In genomic region chr14:20630340-20631022, GRCh38 we compare ENCODE assay signal across 8 cellular contexts. TPM values are rescaled to one million over a fixed set of nuclear protein-coding genes. Genes with fewer than 3 reads are reported as not detected.
DNase-seq lines count a peak whose midpoint lies in the region; ATAC-seq, FAIRE-seq and TF ChIP-seq lines count a peak whose summit lies in the region.

No MANE protein-coding gene starts in this region.

- no peaks in the 10 kb centered on the region for H3K79me2 ChIP-seq in DOHH2 (ENCODE audit: control insufficient read depth, low read length)
- no peaks in the 10 kb centered on the region for H3K79me2 ChIP-seq in H1 (ENCODE audit: control insufficient read depth in 1 of 2, insufficient read depth in 2 of 2, low read length in 2 of 2)

- H3K27me3 ChIP-seq in DOHH2 (ENCODE audit: control insufficient read depth, low read length): peaks cover 75% of the 10 kb centered on the region
- H3K27me3 ChIP-seq in HL-60 (ENCODE audit: insufficient read depth, poor library complexity, severe bottlenecking): no peaks in the 10 kb centered on the region
- peaks cover 0 to 23% (median 15%) of the 10 kb centered on the region in 4 experiments; a peak in 5 of 7 replicates for H3K27me3 ChIP-seq in H1 (replicated peaks in 1 of 4; ENCODE audit: control insufficient read depth in 3 of 4, extremely low read depth in 1 of 4, insufficient read depth in 3 of 4, low read length in 3 of 4)

- peak overlapping the region; percentile 47; the same call in 1 of the 2 replicates for H2AFZ ChIP-seq in H1 (ENCODE audit: low read length)

- H4K91ac ChIP-seq in H1 (replicated peaks; ENCODE audit: insufficient read length, low read length): no peak overlapping the region

- DNase-seq in HL-60 (ENCODE audit: low read depth in 1 of 2, low spot score in 1 of 2): peak in 1 of 2 experiments; percentile 45
- DNase-seq in H1 (ENCODE audit: low read depth in 1 of 2, low spot score in 2 of 2): peak in 1 of 2 experiments; percentile 89
- peak in 5 of 10 donors; percentile 39 to 60 (median 53) for DNase-seq in naive thymus-derived CD8-positive, alpha-beta T cell
- no peak for DNase-seq in NCI-H2171 treated with DMSO at 0.1 percent for 48 hours (lab: John Stamatoyannopoulos, UW)

- FAIRE-seq in H1 (lab: Jason Lieb, UNC): peak; percentile 80

- no peak overlapping the region for H3K14ac ChIP-seq in H1 (ENCODE audit: insufficient read length)

- H2BK20ac ChIP-seq in H1 (ENCODE audit: low read length): no peak overlapping the region

- H3K27ac Mint-ChIP-seq in T-helper 1 cell treated with Interleukin-12 subunit alpha and Interleukin-12 subunit beta and Interleukin-4 antibody, amounts not matched to agents 30 μg/mL and 1 μg/mL, for 36 hours: peak overlapping the region; percentile 51
- H3K27ac Mint-ChIP-seq in naive thymus-derived CD8-positive, alpha-beta T cell: peak overlapping the region; percentile 33 to 98 (median 77)

- no peak overlapping the region for H2BK120ac ChIP-seq in H1 (replicated peaks; ENCODE audit: low read depth, low read length)

- H3K4me1 ChIP-seq in DOHH2 (ENCODE audit: control insufficient read depth, low read length) (peaks cover 49% of the 10 kb centered on the region), H1 (replicated peaks in 1 of 4; ENCODE audit: control insufficient read depth in 3 of 4, insufficient read depth in 4 of 4, low read length in 3 of 4) (peaks cover 0 to 6% (median 1%) of the 10 kb centered on the region in 4 experiments; a peak in 2 of 7 replicates)

- peaks cover 43% of the 10 kb centered on the region for H3K4me1 Mint-ChIP-seq in T-helper 1 cell treated with Interleukin-12 subunit alpha and Interleukin-12 subunit beta and Interleukin-4 antibody, amounts not matched to agents 30 μg/mL and 1 μg/mL, for 36 hours (ENCODE audit: low read depth)
- peaks cover 35 to 78% (median 72%) of the 10 kb centered on the region in 4 donors for H3K4me1 Mint-ChIP-seq in naive thymus-derived CD8-positive, alpha-beta T cell

- peaks cover 2% of the 10 kb centered on the region for H3K36me3 Mint-ChIP-seq in T-helper 1 cell treated with Interleukin-12 subunit alpha and Interleukin-12 subunit beta and Interleukin-4 antibody, amounts not matched to agents 30 μg/mL and 1 μg/mL, for 36 hours (ENCODE audit: low read depth)
- no peaks in the 10 kb centered on the region for H3K36me3 Mint-ChIP-seq in naive thymus-derived CD8-positive, alpha-beta T cell

- 3% methylated on average over 23 of the region's 23 CpGs; no CpG with 5 or more reads in 1 of the 2 experiments for WGBS in H1 (ENCODE audit: extremely low coverage in 1 of 2, insufficient coverage in 1 of 2, insufficient read length in 1 of 2, insufficient replicate concordance in 2 of 2, low coverage in 1 of 2, low lambda C conversion rate in 2 of 2, missing lambda C conversion rate in 1 of 2), 2 experiments

- TF ChIP-seq RAD21 in H1 (IDR thresholded peaks at IDR 0.05 in 1 of 2, conservative IDR thresholded peaks at IDR 0.05 in 1 of 2; ENCODE audit: low read depth in 2 of 2, low read length in 2 of 2): no peak

- peak overlapping the region in 3 of 4 experiments; percentile 21 to 51 (median 44); a peak in 4 of 7 replicates for H3K9ac ChIP-seq in H1 (replicated peaks in 1 of 4; ENCODE audit: extremely low read depth in 1 of 4, low read depth in 3 of 4, low read length in 3 of 4)

- H3K4me3 Mint-ChIP-seq in T-helper 1 cell treated with Interleukin-12 subunit alpha and Interleukin-12 subunit beta and Interleukin-4 antibody, amounts not matched to agents 30 μg/mL and 1 μg/mL, for 36 hours: peak overlapping the region; percentile 74
- H3K4me3 Mint-ChIP-seq in naive thymus-derived CD8-positive, alpha-beta T cell: peak overlapping the region; percentile 79 to 93 (median 86)

- H2BK5ac ChIP-seq in H1 (ENCODE audit: low read depth, low read length): no peak overlapping the region

- TF ChIP-seq CTCF in DOHH2 (IDR thresholded peaks at IDR 0.05; ENCODE audit: low read depth, low read length, poor library complexity, severe bottlenecking) (no peak), HL-60 (IDR thresholded peaks at IDR 0.05; ENCODE audit: insufficient read depth, low read length) (no peak), H1 (IDR thresholded peaks at IDR 0.05; ENCODE audit: control extremely low read depth in 1 of 3, insufficient read depth in 1 of 3, low read depth in 1 of 3, low read length in 3 of 3) (no peak)

- no peak overlapping the region for H3K23ac ChIP-seq in H1 (ENCODE audit: insufficient read length)

- peaks cover 34% of the 10 kb centered on the region for H3K23me2 ChIP-seq in H1 (ENCODE audit: low read depth, low read length)

- H4K5ac ChIP-seq in H1 (ENCODE audit: insufficient read length, low read depth, low read length): no peak overlapping the region

- no peak overlapping the region for H2AK5ac ChIP-seq in H1 (ENCODE audit: low read depth, low read length)

- no peaks in the 10 kb centered on the region for H3K36me3 ChIP-seq in DOHH2 (ENCODE audit: control insufficient read depth, low read length)
- H3K36me3 ChIP-seq in H1 (ENCODE audit: control insufficient read depth in 2 of 4, insufficient read depth in 4 of 4, low read length in 3 of 4): no peaks in the 10 kb centered on the region

- no peaks in the 10 kb centered on the region for H3K9me3 Mint-ChIP-seq in T-helper 1 cell treated with Interleukin-12 subunit alpha and Interleukin-12 subunit beta and Interleukin-4 antibody, amounts not matched to agents 30 μg/mL and 1 μg/mL, for 36 hours
- H3K9me3 Mint-ChIP-seq in naive thymus-derived CD8-positive, alpha-beta T cell: peaks cover 0 to 13% (median 2%) of the 10 kb centered on the region in 9 donors

- CTCF ChIA-PET in H1 (lab: Charles Lee; ENCODE audit: partially characterized antibody): interaction anchor here (1.1 to 3.1 kb wide), 9 partner anchors 8 to 243 kb away, joined by 3 to 16 read pairs (median 8); no protein-coding TSS in a partner anchor

- no peak overlapping the region for H3K18ac ChIP-seq in H1 (ENCODE audit: extremely low read depth, low read length)

- H3K79me1 ChIP-seq in H1 (ENCODE audit: low read depth, low read length): no peaks in the 10 kb centered on the region

- no peak overlapping the region for H2BK15ac ChIP-seq in H1 (ENCODE audit: low read length)

- H3K56ac ChIP-seq in H1 (replicated peaks; ENCODE audit: insufficient read length, low read depth, low read length): no peak overlapping the region

- no peak overlapping the region for H4K8ac ChIP-seq in H1 (ENCODE audit: extremely low read depth, insufficient read depth, low read length)

- H3K9me3 ChIP-seq in DOHH2 (ENCODE audit: control insufficient read depth, insufficient read depth, low read length): no peaks in the 10 kb centered on the region
- no peaks in the 10 kb centered on the region for H3K9me3 ChIP-seq in H1 (ENCODE audit: insufficient read depth in 2 of 2, low read depth in 1 of 2, low read length in 1 of 2)

- peaks cover 85% of the 10 kb centered on the region for H3K27me3 Mint-ChIP-seq in T-helper 1 cell treated with Interleukin-12 subunit alpha and Interleukin-12 subunit beta and Interleukin-4 antibody, amounts not matched to agents 30 μg/mL and 1 μg/mL, for 36 hours (ENCODE audit: low read depth)
- peaks cover 0 to 46% (median under 1%) of the 10 kb centered on the region in 5 donors for H3K27me3 Mint-ChIP-seq in naive thymus-derived CD8-positive, alpha-beta T cell

- ATAC-seq in naive thymus-derived CD8-positive, alpha-beta T cell: peak; percentile 35 to 43
- ATAC-seq in GM19467 (IDR thresholded peaks at IDR 0.05; ENCODE audit: unreplicated experiment) (no peak), HG03521 (IDR thresholded peaks at IDR 0.05; ENCODE audit: unreplicated experiment) (no peak)

- 0 out of 2 replicates have a peak, but pooled peaks cover 7% of the 10 kb centered on the region for H3F3A ChIP-seq in DOHH2 (ENCODE audit: control insufficient read depth, insufficient read depth)

- peak overlapping the region; percentile 84 for H3K4me2 ChIP-seq in DOHH2 (ENCODE audit: low read length)
- H3K4me2 ChIP-seq in H1 (ENCODE audit: insufficient read depth in 1 of 2, low read depth in 2 of 2, low read length in 2 of 2): peak overlapping the region; percentile 86 to 91

- peaks cover 5% of the 10 kb centered on the region for H4K20me1 ChIP-seq in DOHH2 (ENCODE audit: control insufficient read depth, insufficient read depth, low read depth, low read length)
- no peaks in the 10 kb centered on the region for H4K20me1 ChIP-seq in H1 (replicated peaks in 1 of 2; ENCODE audit: control insufficient read depth in 1 of 2, insufficient read depth in 2 of 2, low read length in 2 of 2)

- no peaks in the 10 kb centered on the region for H3K9me2 ChIP-seq in DOHH2 (replicated peaks; ENCODE audit: control insufficient read depth, low read length)

- H2BK12ac ChIP-seq in H1 (ENCODE audit: low read depth, low read length): no peak overlapping the region

- H3K27ac ChIP-seq in DOHH2 (ENCODE audit: low read depth, low read length) (no peak overlapping the region), HL-60 (replicated peaks) (no peak overlapping the region), H1 (ENCODE audit: low read depth, low read length) (no peak overlapping the region)

- no peak for TF ChIP-seq EP300 in H1 (IDR thresholded peaks at IDR 0.05; ENCODE audit: borderline replicate concordance in 1 of 2, low read depth in 2 of 2, low read length in 2 of 2)

- H3K4ac ChIP-seq in H1 (replicated peaks; ENCODE audit: insufficient read length, low read depth, low read length): no peak overlapping the region

- no peak for TF ChIP-seq POLR2A in H1 (IDR thresholded peaks at IDR 0.05; ENCODE audit: control extremely low read depth in 1 of 2, low read depth in 2 of 2, low read length in 2 of 2)

- POLR2A ChIA-PET in H1 (lab: Charles Lee; ENCODE audit: partially characterized antibody): interaction anchor here (1.4 to 2.1 kb wide), 4 partner anchors 27 to 175 kb away, joined by 4 to 7 read pairs (median 6); partner anchors contain the start of gene APEX1
- POLR2A ChIA-PET in naive thymus-derived CD8-positive, alpha-beta T cell (lab: Charles Lee): interaction anchor here (1.0 to 3.3 kb wide), 3 partner anchors 8 to 52 kb away, joined by 3 to 36 read pairs (median 20); no protein-coding TSS in a partner anchor

- peak overlapping the region; percentile 71 for H3K4me3 ChIP-seq in DOHH2 (ENCODE audit: low read length)
- H3K4me3 ChIP-seq in HL-60 (replicated peaks; ENCODE audit: insufficient read depth, low read length): peak overlapping the region; percentile 39
- peak overlapping the region; percentile 76 to 96 (median 84) for H3K4me3 ChIP-seq in H1 (ENCODE audit: extremely low read depth in 1 of 4, insufficient read depth in 2 of 4, low read depth in 3 of 4, low read length in 4 of 4)

RNA-seq across cellular contexts. Expression of gene OR6S1, which starts 11.0 kb away (rescaled TPM):
- total RNA-seq in H1 (2021; fragmentation: NEBNext Ultra II Directional; extraction: Animal tissue kit (Norgen Biotek cat#: 25700)): not detected in 2 replicates
- not detected in 2 replicates for polyA plus RNA-seq in H1 (2011; rRNA removed)
- not detected for polyA plus RNA-seq in H1 (2011; cell fraction: cytosol; rRNA removed)
- polyA plus RNA-seq in H1 (2011; cell fraction: nucleus; rRNA removed): not detected
- polyA plus RNA-seq in H1 (2012, experiment 1 of 2): not detected in 4 replicates
- polyA plus RNA-seq in H1 (2012, experiment 2 of 2): not detected
- polyA plus RNA-seq in H1 (2013, experiment 1 of 2): not detected
- polyA plus RNA-seq in H1 (2013, experiment 2 of 2): not detected
- 0.17 TPM in 1 of 2 replicates, not detected in the other for polyA minus RNA-seq in H1 (2011; rRNA and poly(A)+ RNA removed)
- polyA minus RNA-seq in H1 (2011; cell fraction: cytosol; rRNA and poly(A)+ RNA removed): not detected
- not detected for polyA minus RNA-seq in H1 (2011; cell fraction: nucleus; rRNA and poly(A)+ RNA removed)
- not detected for total RNA-seq in naive thymus-derived CD8-positive, alpha-beta T cell
- not detected for polyA plus RNA-seq in naive thymus-derived CD8-positive, alpha-beta T cell

RNA-seq across cellular contexts. Expression of gene RNASE12, which starts 39.3 kb away (rescaled TPM):
- total RNA-seq in H1 (2021; fragmentation: NEBNext Ultra II Directional; extraction: Animal tissue kit (Norgen Biotek cat#: 25700)): not detected in 2 replicates
- polyA plus RNA-seq in H1 (2011; rRNA removed): not detected in 2 replicates
- not detected for polyA plus RNA-seq in H1 (2011; cell fraction: cytosol; rRNA removed)
- not detected for polyA plus RNA-seq in H1 (2011; cell fraction: nucleus; rRNA removed)
- polyA plus RNA-seq in H1 (2012, experiment 1 of 2): not detected in 4 replicates
- not detected for polyA plus RNA-seq in H1 (2012, experiment 2 of 2)
- not detected for polyA plus RNA-seq in H1 (2013, experiment 1 of 2)
- not detected for polyA plus RNA-seq in H1 (2013, experiment 2 of 2)
- polyA minus RNA-seq in H1 (2011; rRNA and poly(A)+ RNA removed): not detected in 2 replicates
- polyA minus RNA-seq in H1 (2011; cell fraction: cytosol; rRNA and poly(A)+ RNA removed): not detected
- not detected for polyA minus RNA-seq in H1 (2011; cell fraction: nucleus; rRNA and poly(A)+ RNA removed)
- total RNA-seq in naive thymus-derived CD8-positive, alpha-beta T cell: not detected
- polyA plus RNA-seq in naive thymus-derived CD8-positive, alpha-beta T cell: not detected

RNA-seq across cellular contexts. Expression of gene RNASE11, which starts 42.7 kb away (rescaled TPM):
- not detected in 2 replicates for total RNA-seq in H1 (2021; fragmentation: NEBNext Ultra II Directional; extraction: Animal tissue kit (Norgen Biotek cat#: 25700))
- polyA plus RNA-seq in H1 (2011; rRNA removed): not detected in 2 replicates
- polyA plus RNA-seq in H1 (2011; cell fraction: cytosol; rRNA removed): not detected
- polyA plus RNA-seq in H1 (2011; cell fraction: nucleus; rRNA removed): not detected
- polyA plus RNA-seq in H1 (2012, experiment 1 of 2): not detected in 4 replicates
- not detected for polyA plus RNA-seq in H1 (2012, experiment 2 of 2)
- 0.06 TPM for polyA plus RNA-seq in H1 (2013, experiment 1 of 2)
- 0.09 TPM for polyA plus RNA-seq in H1 (2013, experiment 2 of 2)
- not detected in 2 replicates for polyA minus RNA-seq in H1 (2011; rRNA and poly(A)+ RNA removed)
- not detected for polyA minus RNA-seq in H1 (2011; cell fraction: cytosol; rRNA and poly(A)+ RNA removed)
- not detected for polyA minus RNA-seq in H1 (2011; cell fraction: nucleus; rRNA and poly(A)+ RNA removed)
- total RNA-seq in naive thymus-derived CD8-positive, alpha-beta T cell: not detected
- not detected for polyA plus RNA-seq in naive thymus-derived CD8-positive, alpha-beta T cell

RNA-seq across cellular contexts. Expression of gene RNASE4, which starts 53.9 kb away (rescaled TPM):
- total RNA-seq in H1 (2021; fragmentation: NEBNext Ultra II Directional; extraction: Animal tissue kit (Norgen Biotek cat#: 25700)): 0.38 and 0.61 TPM in 2 replicates
- polyA plus RNA-seq in H1 (2011; rRNA removed): 3.5 and 3.7 TPM in 2 replicates
- 3.5 TPM for polyA plus RNA-seq in H1 (2011; cell fraction: cytosol; rRNA removed)
- polyA plus RNA-seq in H1 (2011; cell fraction: nucleus; rRNA removed): 3.5 TPM
- polyA plus RNA-seq in H1 (2012, experiment 1 of 2): 2.1 to 3.1 TPM (median 2.3 TPM) in 4 replicates
- polyA plus RNA-seq in H1 (2012, experiment 2 of 2): 0.46 TPM
- polyA plus RNA-seq in H1 (2013, experiment 1 of 2): 2.4 TPM
- 2.6 TPM for polyA plus RNA-seq in H1 (2013, experiment 2 of 2)
- 5.9 and 7.7 TPM in 2 replicates for polyA minus RNA-seq in H1 (2011; rRNA and poly(A)+ RNA removed)
- polyA minus RNA-seq in H1 (2011; cell fraction: cytosol; rRNA and poly(A)+ RNA removed): 3.3 TPM
- 1.00 TPM for polyA minus RNA-seq in H1 (2011; cell fraction: nucleus; rRNA and poly(A)+ RNA removed)
- under 1 TPM in 1 of 2 experiments, not detected in 1; 0.63 TPM for total RNA-seq in naive thymus-derived CD8-positive, alpha-beta T cell
- polyA plus RNA-seq in naive thymus-derived CD8-positive, alpha-beta T cell: under 1 TPM in 1 of 3 donors, not detected in 2; 0.46 TPM

RNA-seq across cellular contexts. Expression of gene ANG, which starts 58.1 kb away (rescaled TPM):
- total RNA-seq in H1 (2021; fragmentation: NEBNext Ultra II Directional; extraction: Animal tissue kit (Norgen Biotek cat#: 25700)): 2.2 and 4.3 TPM in 2 replicates
- 4.4 and 4.6 TPM in 2 replicates for polyA plus RNA-seq in H1 (2011; rRNA removed)
- polyA plus RNA-seq in H1 (2011; cell fraction: cytosol; rRNA removed): 4.7 TPM
- polyA plus RNA-seq in H1 (2011; cell fraction: nucleus; rRNA removed): 3.4 TPM
- 4.9 to 6.1 TPM (median 5.8 TPM) in 4 replicates for polyA plus RNA-seq in H1 (2012, experiment 1 of 2)
- polyA plus RNA-seq in H1 (2012, experiment 2 of 2): 13.5 TPM
- 7.0 TPM for polyA plus RNA-seq in H1 (2013, experiment 1 of 2)
- polyA plus RNA-seq in H1 (2013, experiment 2 of 2): 8.2 TPM
- polyA minus RNA-seq in H1 (2011; rRNA and poly(A)+ RNA removed): 5.2 and 5.8 TPM in 2 replicates
- 2.6 TPM for polyA minus RNA-seq in H1 (2011; cell fraction: cytosol; rRNA and poly(A)+ RNA removed)
- 1.3 TPM for polyA minus RNA-seq in H1 (2011; cell fraction: nucleus; rRNA and poly(A)+ RNA removed)
- total RNA-seq in naive thymus-derived CD8-positive, alpha-beta T cell: under 1 TPM in 1 of 2 experiments, not detected in 1; 0.70 TPM
- under 1 TPM in 2 of 3 donors, not detected in 1; 0.17 to 0.34 TPM for polyA plus RNA-seq in naive thymus-derived CD8-positive, alpha-beta T cell

Comparison
In these comparisons a context has a peak if more than half of its experiments do, and no peak if none do; other contexts are left out.
1. ATAC-seq: peak in naive thymus-derived CD8-positive, alpha-beta T cell (2 of 2); none in GM19467 (single experiment) and HG03521 (single experiment).
2. Peak in every context shown above with its lines, with median percentiles within 50 percentile points of each other: H3K4me3 ChIP-seq.